In genomic region chr17:49230636-49231562, GRCh38 we compare ENCODE assay signal across 8 cellular contexts. TPM values are rescaled to one million over a fixed set of nuclear protein-coding genes. Genes with fewer than 3 reads are reported as not detected.
DNase-seq lines count a peak whose midpoint lies in the region; ATAC-seq, FAIRE-seq and TF ChIP-seq lines count a peak whose summit lies in the region.

Gene PHOSPHO1 (minus strand): TSS chr17:49230787. CDS start chr17:49226691, 4,096 bp downstream.

- H3K4me1 ChIP-seq in right atrium auricular region, result peaks cover 0 to 22% of the 10 kb centered on the region in 2 donors

- H3K36me3 ChIP-seq in right atrium auricular region, result no peaks in the 10 kb centered on the region

- peak in 1 of 2 donors; percentile 9 for TF ChIP-seq CTCF in right atrium auricular region (IDR thresholded peaks at IDR 0.05)

- peak; percentile 97 for DNase-seq in GM03348 (ENCODE audit: low spot score)
- DNase-seq in HEK293T (ENCODE audit: extremely low spot score), result peak; percentile 99
- DNase-seq in NAMALWA (ENCODE audit: low spot score), result peak; percentile 89
- DNase-seq in T-cell, result peak; percentile 69 to 91 (median 83)
- peak; percentile 70 for DNase-seq in amniotic epithelial cell (ENCODE audit: low read depth)
- DNase-seq in right atrium auricular region (ENCODE audit: low spot score), result peak; percentile 85
- DNase-seq in pulmonary artery endothelial cell (ENCODE audit: low read depth, low spot score), result peak; percentile 37
- peak; percentile 98 for DNase-seq in urothelium cell line (ENCODE audit: low spot score)

- FAIRE-seq in urothelium cell line (lab: Jason Lieb, UNC), result peak; percentile 5

- peak within 1 kb of the TSS; percentile 83 to 87 (median 85) for H3K4me3 Mint-ChIP-seq in T-cell

- POLR2A ChIA-PET in HEK293T (lab: Yijun Ruan, JAX) (interaction anchor here (1.7 kb wide), 2 partner anchors 29 to 39 kb away, joined by 5 to 8 read pairs; no protein-coding TSS in a partner anchor), T-cell (lab: Charles Lee) (no interaction called here)

- no peaks in the 10 kb centered on the region for H3K36me3 Mint-ChIP-seq in T-cell

- no peak within 1 kb of the TSS for H3K27ac Mint-ChIP-seq in T-cell

- no peaks in the 10 kb centered on the region for H3K9me3 Mint-ChIP-seq in T-cell

- ATAC-seq in T-cell (replicated peaks in 1 of 4), result peak; percentile 93 to 98 (median 95)

- H3K27me3 Mint-ChIP-seq in T-cell, result peaks cover 3 to 20% of the 10 kb centered on the region in 2 donors

- no peaks in the 10 kb centered on the region for H3K27me3 ChIP-seq in right atrium auricular region

- no peaks in the 10 kb centered on the region for H3K9me3 ChIP-seq in right atrium auricular region

- peak within 1 kb of the TSS in 1 of 2 donors; percentile 46 for H3K27ac ChIP-seq in right atrium auricular region

- CTCF ChIA-PET in HEK293T (lab: Yijun Ruan, JAX), result interaction anchor here (1.2 kb wide), 1 partner anchor 23 kb away, joined by 5 read pairs; no protein-coding TSS in a partner anchor
- CTCF ChIA-PET in T-cell (lab: Charles Lee), result interaction anchor here in 1 of 2 donors (1.6 to 2.5 kb wide), 2 partner anchors 39 to 50 kb away, joined by 7 to 10 read pairs; no protein-coding TSS in a partner anchor

- peak within 1 kb of the TSS; percentile 47 to 64 for H3K4me3 ChIP-seq in right atrium auricular region

- H3K4me1 Mint-ChIP-seq in T-cell, result peaks cover 14 to 19% (median 17%) of the 10 kb centered on the region in 3 donors

TF ChIP-seq in HEK293T, 16 proteins besides CTCF, POLR2A, EP300 and RAD21:
- TF ChIP-seq ELF4 (IDR thresholded peaks at IDR 0.05) (no peak), FOXK2 (IDR thresholded peaks at IDR 0.05) (no peak), FOXA1 (IDR thresholded peaks at IDR 0.05) (no peak), NFRKB (IDR thresholded peaks at IDR 0.05) (no peak), HDGF (IDR thresholded peaks at IDR 0.05; ENCODE audit: borderline replicate concordance) (no peak), SUZ12 (IDR thresholded peaks at IDR 0.05) (no peak), L3MBTL2 (conservative IDR thresholded peaks at IDR 0.05) (no peak), TARDBP (IDR thresholded peaks at IDR 0.05) (no peak), ARNT (IDR thresholded peaks at IDR 0.05) (no peak), CTBP1 (IDR thresholded peaks at IDR 0.05; ENCODE audit: borderline replicate concordance) (no peak), SP1 (IDR thresholded peaks at IDR 0.05) (no peak), ZNF384 (IDR thresholded peaks at IDR 0.05) (no peak), FOXM1 (IDR thresholded peaks at IDR 0.05; ENCODE audit: borderline replicate concordance) (no peak), BHLHE40 (IDR thresholded peaks at IDR 0.05; ENCODE audit: borderline replicate concordance) (no peak), LEF1 (IDR thresholded peaks at IDR 0.05; ENCODE audit: borderline replicate concordance) (no peak)
TF ChIP-seq in HEK293T: peak in this region for 0.

RNA-seq across cellular contexts. Expression of gene PHOSPHO1, which starts in this region (rescaled TPM):
- total RNA-seq in T-cell (under 1 TPM in 1 of 5 donors, not detected in 4; 0.13 TPM), right atrium auricular region (1 to 10 TPM in 1 of 2 donors, under 1 TPM in 1; 0.56 to 2.2 TPM), pulmonary artery endothelial cell (0.07 and 0.18 TPM in 2 replicates)

Comparison
In these comparisons a context has a peak if more than half of its experiments do, and no peak if none do; other contexts are left out.
1. Peak in DNase-seq and ATAC-seq in T-cell; RNA of the gene not detected or under 1 TPM.
2. Peak in DNase-seq in pulmonary artery endothelial cell; RNA of the gene not detected or under 1 TPM.
3. DNase-seq: peak in every context shown above with its lines; median percentile 99 in HEK293T; 98 in urothelium cell line; 97 in GM03348; 89 in NAMALWA; 85 in right atrium auricular region; 83 in T-cell; 70 in amniotic epithelial cell; 37 in pulmonary artery endothelial cell.